In the genomic region with DNA sequence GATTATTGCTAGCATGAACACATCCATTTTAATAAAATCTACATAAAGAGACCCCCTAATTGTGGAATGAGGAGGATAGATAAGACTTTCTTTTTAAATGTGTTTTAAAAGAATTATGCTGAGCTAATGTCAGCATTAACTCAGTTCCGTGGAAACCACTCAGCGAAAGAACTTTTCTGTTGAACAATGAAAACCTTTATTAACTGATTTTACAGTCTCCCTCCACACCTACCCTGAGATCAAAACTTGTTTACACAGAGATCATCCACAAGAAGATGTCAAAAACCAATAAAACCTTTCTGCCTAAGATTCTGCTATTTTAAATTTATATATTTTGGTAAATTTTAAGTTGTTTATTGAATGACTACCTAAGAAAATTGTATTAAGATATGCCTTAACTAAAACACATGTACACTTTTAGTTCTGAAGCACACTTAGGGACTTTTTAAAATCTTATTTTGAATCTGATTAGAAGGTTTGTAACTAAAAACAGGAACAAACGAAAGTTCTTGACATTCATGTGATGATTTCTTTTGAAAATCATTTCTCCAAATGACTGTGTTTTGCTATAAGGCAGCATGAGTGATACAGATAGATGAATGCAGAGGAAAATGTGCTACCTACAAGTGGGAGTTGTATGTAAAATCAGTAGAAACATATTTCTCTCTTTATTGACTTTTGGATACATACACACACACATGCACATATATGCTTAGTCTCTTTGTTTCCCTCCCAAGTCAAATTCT, we compare ENCODE assay signal across 1 cellular context.
TF ChIP-seq lines count a peak whose summit lies in the region.

No MANE protein-coding gene starts in this region.

TF ChIP-seq in GM23338, 12 proteins besides CTCF, POLR2A, EP300 and RAD21 (continued from another document):
- no peak for TF ChIP-seq ZNF462 (CRISPR knock-in tag; IDR thresholded peaks at IDR 0.05)
- TF ChIP-seq JUNB (IDR thresholded peaks at IDR 0.05; ENCODE audit: unreplicated experiment) = no peak
